ENCODE assay signal across 13 cellular contexts in the genomic region with DNA sequence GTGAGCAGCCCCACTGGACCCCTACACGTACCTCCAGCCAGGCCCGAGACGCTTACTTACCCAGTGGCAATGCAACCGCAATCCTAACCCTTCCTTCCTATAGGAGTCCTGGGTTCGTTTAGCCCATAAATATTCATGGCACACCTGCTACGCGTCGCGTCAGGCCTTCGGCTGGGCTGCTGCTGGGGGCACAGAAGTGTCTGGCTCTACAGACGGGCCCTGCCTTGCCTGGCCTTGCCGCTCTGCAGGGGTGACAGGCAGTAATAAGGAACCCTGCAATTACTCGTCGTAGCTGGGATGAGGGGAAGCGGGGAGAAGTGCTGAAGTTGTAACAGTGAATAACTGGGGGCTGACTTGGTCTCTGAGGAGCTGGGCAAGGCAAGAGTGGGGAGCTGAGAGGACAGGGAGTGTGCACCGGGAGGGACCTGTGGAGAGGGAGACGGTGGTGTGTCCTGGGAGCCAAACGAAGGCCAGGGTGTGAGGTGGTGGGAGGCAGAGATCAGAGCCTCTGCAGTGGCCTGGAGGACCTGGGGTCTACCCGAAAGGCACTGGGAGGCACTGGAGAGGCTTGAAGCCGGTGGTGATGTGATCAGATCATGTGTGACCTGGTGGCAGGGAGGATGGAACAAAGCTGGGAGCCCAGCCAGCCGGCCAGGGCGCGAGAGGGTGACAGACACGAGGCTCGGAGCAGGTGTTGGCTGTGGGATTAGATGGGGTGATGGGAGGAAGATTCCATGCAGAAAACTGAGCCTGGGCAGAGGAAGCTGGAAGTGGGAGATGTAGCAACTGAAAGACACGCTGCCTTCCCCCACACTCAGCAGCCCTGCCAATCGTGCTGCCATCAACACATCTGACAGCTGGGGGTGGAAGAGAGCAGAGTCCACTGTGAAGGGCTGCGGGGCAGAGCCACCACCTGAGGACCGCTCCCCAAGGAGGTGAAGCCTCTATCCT. TPM values are rescaled to one million over a fixed set of nuclear protein-coding genes. Genes with fewer than 3 reads are reported as not detected.
DNase-seq lines count a peak whose midpoint lies in the region; ATAC-seq and TF ChIP-seq lines count a peak whose summit lies in the region.
"Had no signal": no experiment of that assay in that cellular context is flagged by ENCODE, and none has a peak within 500 bp of the region (broad histone marks: within the 10 kb centered on the region; RNA-seq: fewer than 3 reads in every experiment).

No MANE protein-coding gene starts in this region.

- TF ChIP-seq CTCF in heart right ventricle (IDR thresholded peaks at IDR 0.05) (peak in 2 of 9 donors; percentile 14 to 26), VCaP (conservative IDR thresholded peaks at IDR 0.05) (0 out of 2 replicates have a peak, but pooled peaks have one; percentile 11), upper lobe of right lung (IDR thresholded peaks at IDR 0.05) (no peak)

- no peak overlapping the region for H3K4me3 ChIP-seq in heart right ventricle
- H3K4me3 ChIP-seq in upper lobe of right lung: no peak overlapping the region
- H3K4me3 ChIP-seq: breast epithelium, thoracic aorta had no signal

- no peaks in the 10 kb centered on the region for H3K9me3 ChIP-seq in heart right ventricle
- no peaks in the 10 kb centered on the region for H3K9me3 ChIP-seq in upper lobe of right lung
- H3K9me3 ChIP-seq: breast epithelium, thoracic aorta had no signal

- DNase-seq in heart right ventricle (no peak), Right ventricle myocardium superior (no peak), left lobe of liver (ENCODE audit: low spot score) (no peak), upper lobe of right lung (peak; percentile 46), NCI-H510A treated with DMSO at 0.1 percent for 48 hours (lab: John Stamatoyannopoulos, UW) (no peak)
- DNase-seq in stimulated activated naive CD4-positive, alpha-beta T cell (lab: John Stamatoyannopoulos, UW): no peak
- DNase-seq: activated CD4-positive, alpha-beta T cell treated with anti-CD3 and anti-CD28 coated beads, Interleukin-2, amount 10 ng/mL, durations not matched to agents 24 days and 14 days; CD4-positive, CD25-positive, alpha-beta regulatory T cell; NCI-H748 treated with DMSO at 0.1 percent for 48 hours had no signal

- no peak overlapping the region for H3K27ac ChIP-seq in heart right ventricle
- no peak overlapping the region for H3K27ac ChIP-seq in VCaP
- no peak overlapping the region for H3K27ac ChIP-seq in upper lobe of right lung
- H3K27ac ChIP-seq: breast epithelium, thoracic aorta had no signal

- WGBS in heart right ventricle, 2 donors: 58 to 63% methylated on average over 29 of the region's 29 CpGs

- intact Hi-C loops in heart right ventricle (cut with DNase I): loop anchor here in 2 of 10 donors (5.0 to 10.0 kb wide), 2 partner anchors 160 to 162 kb away; a partner anchor contains a TSS
- intact Hi-C loops in Right ventricle myocardium superior (cut with DNase I): no loop called here
- intact Hi-C loops in upper lobe of right lung (cut with DNase I): no loop called here

- ATAC-seq in heart right ventricle (peak in 7 of 8 donors; percentile 25 to 80 (median 41)), Right ventricle myocardium superior (ENCODE audit: poor library complexity) (no peak), left lobe of liver (peak; percentile 81), upper lobe of right lung (no peak), HG03097 (IDR thresholded peaks at IDR 0.05; ENCODE audit: low FRiP score, unreplicated experiment) (no peak)

- H3K4me1 ChIP-seq in heart right ventricle: peaks cover 0 to 30% (median 5%) of the 10 kb centered on the region in 9 donors
- no peaks in the 10 kb centered on the region for H3K4me1 ChIP-seq in upper lobe of right lung
- H3K4me1 ChIP-seq: breast epithelium had no signal

- peaks cover 0 to 6% (median 0%) of the 10 kb centered on the region in 7 donors for H3K27me3 ChIP-seq in heart right ventricle
- H3K27me3 ChIP-seq in upper lobe of right lung: no peaks in the 10 kb centered on the region
- H3K27me3 ChIP-seq: breast epithelium had no signal

- H3K36me3 ChIP-seq in heart right ventricle (no peaks in the 10 kb centered on the region), upper lobe of right lung (no peaks in the 10 kb centered on the region)
- H3K36me3 ChIP-seq: breast epithelium, thoracic aorta had no signal

RNA-seq across cellular contexts. Expression of a gene that starts 36.4 kb away (rescaled TPM):
- total RNA-seq in heart right ventricle (10 to 100 TPM in 5 of 10 donors, 1 to 10 TPM in 5; 8.1 to 10.8 (median 10.0) TPM), Right ventricle myocardium superior (8.9 TPM), left lobe of liver (11.9 TPM), upper lobe of right lung (16.9 TPM)
- 10 to 100 TPM; 14.0 to 38.6 TPM for polyA plus RNA-seq in heart right ventricle

Comparison
In these comparisons a context has a peak if more than half of its experiments do, and no peak if none do; other contexts are left out.
1. ATAC-seq: peak in heart right ventricle (7 of 8) and left lobe of liver (single experiment); none in Right ventricle myocardium superior (single experiment), upper lobe of right lung (single experiment) and HG03097 (single experiment).